ENCODE assay signal across 8 cellular contexts in the genomic region with DNA sequence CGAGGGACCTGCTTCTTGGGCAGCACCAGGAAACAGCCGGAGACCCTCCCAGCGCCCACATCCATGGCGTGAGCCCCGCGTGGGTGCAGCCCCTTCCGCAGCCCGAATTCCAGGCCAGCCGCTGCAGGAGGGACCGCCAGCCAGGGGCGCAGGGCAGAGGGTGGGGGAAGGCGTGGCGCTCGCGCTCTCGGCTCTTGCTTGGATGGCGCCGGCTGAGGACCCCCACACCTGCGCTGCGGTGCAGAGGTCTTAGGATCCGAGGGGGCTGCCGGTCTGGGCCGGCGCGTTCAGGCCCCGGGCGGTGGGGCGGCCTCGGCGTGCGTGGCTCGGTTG. TPM values are rescaled to one million over a fixed set of nuclear protein-coding genes. Genes with fewer than 3 reads are reported as not detected.
A peak's percentile ranks its signal among the peaks of the same experiment; 100 is the strongest.
DNase-seq lines count a peak whose midpoint lies in the region; ATAC-seq and TF ChIP-seq lines count a peak whose summit lies in the region.

No MANE protein-coding gene starts in this region.

- TF ChIP-seq POLR2A in esophagus muscularis mucosa (IDR thresholded peaks at IDR 0.05; ENCODE audit: low read depth) = no peak
- no peak for TF ChIP-seq POLR2A in ovary (IDR thresholded peaks at IDR 0.05)

- peaks cover 18 to 43% (median 27%) of the 10 kb centered on the region in 3 donors for H3K27me3 Mint-ChIP-seq in CD14-positive monocyte (ENCODE audit: low read depth in 3 of 3)

- H3K4me3 ChIP-seq in esophagus muscularis mucosa (peak overlapping the region; percentile 46 to 61 (median 49)), ovary (peak overlapping the region; percentile 37)

- WGBS in esophagus muscularis mucosa = no CpG with 5 or more reads among the region's 32 CpGs
- WGBS in ovary, 3 donors = 12 to 20% (median 13%) methylated on average over 25 to 32 of the region's 32 CpGs

- H3K4me3 Mint-ChIP-seq in CD14-positive monocyte = peak overlapping the region; percentile 64 to 72

- H3K9me3 Mint-ChIP-seq in CD14-positive monocyte = peaks cover 0 to 9% (median 0%) of the 10 kb centered on the region in 7 donors

- H3K36me3 Mint-ChIP-seq in CD14-positive monocyte = no peaks in the 10 kb centered on the region

- no peak overlapping the region for H3K27ac Mint-ChIP-seq in CD14-positive monocyte

- H3K27ac ChIP-seq in KOPT-K1 (ENCODE audit: low read depth, low read length, poor library complexity, severe bottlenecking) (peak overlapping the region; percentile 98), esophagus muscularis mucosa (replicated peaks in 1 of 4) (no peak overlapping the region), ovary (no peak overlapping the region), substantia nigra (ENCODE audit: low read depth, low read length, poor library complexity, severe bottlenecking) (no peak overlapping the region)

- H3K27me3 ChIP-seq in esophagus muscularis mucosa (peaks cover 0 to 4% (median 0%) of the 10 kb centered on the region in 4 donors), ovary (no peaks in the 10 kb centered on the region)

- no peak for DNase-seq in CD14-positive monocyte (ENCODE audit: low spot score)
- no peak for DNase-seq in esophagus muscularis mucosa (ENCODE audit: extremely low spot score)
- DNase-seq in ovary = no peak
- DNase-seq in GDM1 (lab: John Stamatoyannopoulos, UW) = no peak
- DNase-seq in stimulated activated naive CD4-positive, alpha-beta T cell treated with Interleukin-2 at 50 U/mL for 16 hours (lab: John Stamatoyannopoulos, UW) = no peak
- DNase-seq in substantia nigra (lab: John Stamatoyannopoulos, UW) = no peak

- TF ChIP-seq EP300 in esophagus muscularis mucosa (IDR thresholded peaks at IDR 0.05) = no peak
- TF ChIP-seq EP300 in ovary (IDR thresholded peaks at IDR 0.05) = no peak

- H3K36me3 ChIP-seq in KOPT-K1 (ENCODE audit: insufficient read depth, low read length) (no peaks in the 10 kb centered on the region), esophagus muscularis mucosa (no peaks in the 10 kb centered on the region), ovary (no peaks in the 10 kb centered on the region)

- ATAC-seq in HG02623 (IDR thresholded peaks at IDR 0.05; ENCODE audit: unreplicated experiment) = no peak

- TF ChIP-seq CTCF in CD14-positive monocyte (IDR thresholded peaks at IDR 0.05) (no peak), esophagus muscularis mucosa (IDR thresholded peaks at IDR 0.05) (no peak), ovary (IDR thresholded peaks at IDR 0.05) (no peak)

- H3K4me1 Mint-ChIP-seq in CD14-positive monocyte = peaks cover 39% of the 10 kb centered on the region

- H3K4me1 ChIP-seq in esophagus muscularis mucosa (peaks cover 52 to 70% (median 65%) of the 10 kb centered on the region in 4 donors), ovary (ENCODE audit: insufficient read depth) (peaks cover 10% of the 10 kb centered on the region)

- H3K9me3 ChIP-seq in KOPT-K1 (ENCODE audit: insufficient read depth, low read length, poor library complexity, severe bottlenecking) (no peaks in the 10 kb centered on the region), esophagus muscularis mucosa (no peaks in the 10 kb centered on the region), ovary (no peaks in the 10 kb centered on the region)

- intact Hi-C loops in CD14-positive monocyte (cut with micrococcal nuclease) (loop anchor here (1.0 to 10.0 kb wide), 9 partner anchors 52 to 342 kb away; no protein-coding TSS in a partner anchor), esophagus muscularis mucosa (cut with DNase I) (loop anchor here (2.0 to 5.0 kb wide), 4 partner anchors 82 to 229 kb away; no protein-coding TSS in a partner anchor), ovary (cut with DNase I) (loop anchor here (2.0 to 10.0 kb wide), 8 partner anchors 59 to 231 kb away; no protein-coding TSS in a partner anchor)

RNA-seq across cellular contexts. Expression of a gene that starts 28.8 kb away (rescaled TPM):
- 1,000 to 10,000 TPM; 1,133 to 1,620 TPM for polyA plus RNA-seq in CD14-positive monocyte
- total RNA-seq in esophagus muscularis mucosa = 1,000 to 10,000 TPM in 3 of 4 donors, 100 to 1,000 TPM in 1; 972 to 1,850 (median 1,126) TPM
- 1,000 to 10,000 TPM; 3,016 to 5,681 (median 4,174) TPM for total RNA-seq in ovary
- polyA plus RNA-seq in ovary = 1,000 to 10,000 TPM; 1,825 to 3,391 TPM

RNA-seq across cellular contexts. Expression of a gene that starts 44.3 kb away (rescaled TPM):
- not detected for polyA plus RNA-seq in CD14-positive monocyte
- total RNA-seq in esophagus muscularis mucosa = 1 to 10 TPM; 1.2 to 2.4 (median 1.7) TPM
- 1 to 10 TPM; 1.8 to 6.4 (median 3.9) TPM for total RNA-seq in ovary
- 1 to 10 TPM in 1 of 2 donors, under 1 TPM in 1; 0.13 to 1.6 TPM for polyA plus RNA-seq in ovary
